10 cellular contexts compared by ENCODE assay signal in the genomic region with DNA sequence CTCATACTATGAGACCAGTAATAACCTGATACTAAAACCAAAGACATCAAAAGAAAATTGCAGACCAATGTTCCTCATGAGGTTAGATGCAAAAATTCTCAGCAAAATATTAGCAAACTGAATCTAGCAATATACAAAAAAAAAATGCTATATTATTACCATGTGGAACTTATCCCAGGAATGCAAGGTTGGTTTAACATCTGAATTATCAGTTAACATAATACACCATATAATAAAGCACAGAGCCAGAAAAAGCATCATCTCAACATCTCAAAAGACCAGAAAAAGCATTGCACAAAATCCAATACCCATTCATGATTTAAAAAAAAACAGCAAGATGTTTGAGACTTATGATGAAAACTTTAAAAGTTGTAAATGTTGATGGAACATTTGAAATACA.
"Had no signal": no experiment of that assay in that cellular context is flagged by ENCODE, and none has a peak within 500 bp of the region (broad histone marks: within the 10 kb centered on the region; RNA-seq: fewer than 3 reads in every experiment).

No MANE protein-coding gene starts in this region.

- ATAC-seq: HCT116 had no signal

- H3K4me1 ChIP-seq: HAP-1 had no signal

- FAIRE-seq: HTR-8/SVneo had no signal

- H3K9ac ChIP-seq: GM23248, KMS-11 had no signal

- H3K27ac ChIP-seq: GM23248, KMS-11 had no signal

- H3K36me3 ChIP-seq: HAP-1 had no signal

- H3K4me2 ChIP-seq: KMS-11 had no signal

- H3K4me3 ChIP-seq: GM23248, HAP-1 had no signal

- H2AFZ ChIP-seq: GM23248 had no signal

- DNase-seq: GM23248, GOT3, H7, IMR-90, Karpas-422, KBM-7 had no signal
